In the genomic region with DNA sequence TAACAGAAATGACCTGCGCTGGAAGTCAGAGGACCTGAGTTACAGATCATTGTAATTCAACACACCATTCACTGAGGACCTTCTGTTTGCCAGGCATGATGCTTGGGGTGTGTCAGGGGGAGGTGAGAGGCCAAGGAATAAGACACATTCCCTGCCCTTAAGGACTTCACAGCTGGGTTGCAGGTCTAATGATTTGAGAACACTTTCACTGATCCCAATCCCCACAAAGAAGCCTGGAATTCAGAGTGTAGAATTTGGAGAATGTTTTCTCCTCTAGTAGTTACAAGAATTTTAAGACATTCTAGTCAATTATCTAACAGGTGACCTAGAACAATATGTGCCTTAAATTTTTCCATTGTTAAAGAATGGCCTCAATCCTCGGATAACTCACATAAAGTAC, we compare ENCODE assay signal across 17 cellular contexts.
DNase-seq lines count a peak whose midpoint lies in the region; ATAC-seq and TF ChIP-seq lines count a peak whose summit lies in the region.
"Had no signal": no experiment of that assay in that cellular context is flagged by ENCODE, and none has a peak within 500 bp of the region (broad histone marks: within the 10 kb centered on the region; RNA-seq: fewer than 3 reads in every experiment).

No MANE protein-coding gene starts in this region.

- H3K4me3 ChIP-seq in endodermal cell (ENCODE audit: low read length) (no peak overlapping the region), HAP-1 (no peak overlapping the region)

- ATAC-seq in HG03571 (IDR thresholded peaks at IDR 0.05; ENCODE audit: unreplicated experiment), result no peak
- ATAC-seq: CD8-positive, alpha-beta T cell had no signal

- H3K27ac Mint-ChIP-seq in endodermal cell, result no peak overlapping the region
- H3K27ac Mint-ChIP-seq: CD14-positive monocyte; CD8-positive, alpha-beta T cell; HFFc6 had no signal

- no peaks in the 10 kb centered on the region for H3K36me3 Mint-ChIP-seq in endodermal cell (ENCODE audit: low read depth)
- H3K36me3 Mint-ChIP-seq: CD14-positive monocyte had no signal

- H3K36me3 ChIP-seq in endodermal cell (ENCODE audit: control insufficient read depth, insufficient read depth, low read length) (no peaks in the 10 kb centered on the region), HAP-1 (replicated peaks) (no peaks in the 10 kb centered on the region)

- in situ Hi-C loops in HAP-1 (cut with MboI; ENCODE audit: low sequenced_read_pairs), result no loop called here

- TF ChIP-seq CTCF in endodermal cell (conservative IDR thresholded peaks at IDR 0.05), result no peak

- peaks cover 64% of the 10 kb centered on the region for H3K27me3 Mint-ChIP-seq in endodermal cell (ENCODE audit: insufficient read depth)

- no peak overlapping the region for H3K27ac ChIP-seq in endodermal cell (ENCODE audit: low read depth, low read length)
- H3K27ac ChIP-seq: 22Rv1 had no signal

- H3K9ac ChIP-seq in endodermal cell (ENCODE audit: extremely low read depth, low read length, poor library complexity, severe bottlenecking), result no peak overlapping the region

- H3K4me3 Mint-ChIP-seq in endodermal cell, result no peak overlapping the region
- H3K4me3 Mint-ChIP-seq: CD14-positive monocyte; CD8-positive, alpha-beta T cell; HFFc6 had no signal

- DNase-seq in ELF-1 (ENCODE audit: low read depth, low spot score), result peak; percentile 30
- DNase-seq in endodermal cell, result peak; percentile 77
- DNase-seq in islet precursor cell, result peak; percentile 21
- peak; percentile 73 for DNase-seq in renal cortical epithelial cell (ENCODE audit: low read depth)
- DNase-seq in HAP-1 (ENCODE audit: low spot score in 2 of 2), result no peak
- no peak for DNase-seq in NCI-H187 treated with DMSO at 0.1 percent for 48 hours (lab: John Stamatoyannopoulos, UW)
- DNase-seq: CD8-positive, alpha-beta T cell; COR-L47; DMS153; DMS79 treated with DMSO at 0.1 percent for 48 hours; GF-D8; GOT3; HCEC 1CT; HFFc6 had no signal

- H3K9me3 ChIP-seq in endodermal cell (ENCODE audit: control insufficient read depth, low read length) (no peaks in the 10 kb centered on the region), HAP-1 (no peaks in the 10 kb centered on the region)

- H3K4me1 Mint-ChIP-seq in endodermal cell, result peaks cover 32% of the 10 kb centered on the region

- peaks cover 2% of the 10 kb centered on the region for H3K9me3 Mint-ChIP-seq in endodermal cell
- H3K9me3 Mint-ChIP-seq: CD8-positive, alpha-beta T cell; HFFc6 had no signal

- peaks cover 11% of the 10 kb centered on the region for H3K27me3 ChIP-seq in endodermal cell (ENCODE audit: control insufficient read depth, insufficient read depth, low read length, poor library complexity, severe bottlenecking)
- H3K27me3 ChIP-seq in HAP-1 (ENCODE audit: low read depth), result no peaks in the 10 kb centered on the region

- WGBS in endodermal cell (ENCODE audit: insufficient coverage in 1 of 2, insufficient read length in 1 of 2), 2 experiments, result 71% methylated on average over 1 of the region's 2 CpGs; no CpG with 5 or more reads in 1 of the 2 experiments

- peaks cover 24% of the 10 kb centered on the region for H3K4me1 ChIP-seq in endodermal cell (ENCODE audit: control insufficient read depth, insufficient read depth, low read length)
- H3K4me1 ChIP-seq in HAP-1, result no peaks in the 10 kb centered on the region

Comparison
In these comparisons a context has a peak if more than half of its experiments do, and no peak if none do; other contexts are left out.
1. DNase-seq: peak in ELF-1 (single experiment), endodermal cell (single experiment), islet precursor cell (single experiment) and renal cortical epithelial cell (single experiment); none in HAP-1 (0 of 2) and NCI-H187 treated with DMSO at 0.1 percent for 48 hours (single experiment).